In genomic region chr19:38223119-38223523, GRCh38 we compare ENCODE assay signal across 10 cellular contexts. TPM values are rescaled to one million over a fixed set of nuclear protein-coding genes. Genes with fewer than 3 reads are reported as not detected.
DNase-seq lines count a peak whose midpoint lies in the region; ATAC-seq and TF ChIP-seq lines count a peak whose summit lies in the region.
"Had no signal": no experiment of that assay in that cellular context is flagged by ENCODE, and none has a peak within 500 bp of the region (broad histone marks: within the 10 kb centered on the region; RNA-seq: fewer than 3 reads in every experiment).

No MANE protein-coding gene starts in this region.

- H3K27me3 Mint-ChIP-seq in activated B cell treated with CpG ODN at 0.5 μM for 24 hours (peaks cover 52% of the 10 kb centered on the region), memory B cell (peaks cover 44% of the 10 kb centered on the region)

- H2AFZ ChIP-seq in HCT116 (ENCODE audit: low read depth, low read length, poor library complexity, severe bottlenecking): no peak overlapping the region

- intact Hi-C loops in HCT116 (cut with micrococcal nuclease) (no loop called here), activated B cell treated with CpG ODN at 0.5 μM for 24 hours (cut with micrococcal nuclease) (loop anchor here (10.0 kb wide), 2 partner anchors 392 to 712 kb away; partner anchors contain the start of genes EIF3K, MAP4K1, MRPS12 and SARS2), lower leg skin (cut with DNase I; ENCODE audit: low total_unique reads) (loop anchor here (10.0 kb wide), 2 partner anchors 78 to 318 kb away; partner anchors contain the start of genes SIPA1L3 and WDR87)

- no peaks in the 10 kb centered on the region for H3K36me3 Mint-ChIP-seq in activated B cell treated with CpG ODN at 0.5 μM for 24 hours (ENCODE audit: low read depth)
- H3K36me3 Mint-ChIP-seq in memory B cell: peaks cover 1% of the 10 kb centered on the region

- H3K4me1 Mint-ChIP-seq in activated B cell treated with CpG ODN at 0.5 μM for 24 hours (peaks cover 28% of the 10 kb centered on the region), memory B cell (peaks cover 24% of the 10 kb centered on the region)

- DNase-seq in BE2C: no peak
- DNase-seq in HCT116 (ENCODE audit: low read depth, low spot score): no peak
- DNase-seq in activated B cell treated with CpG ODN at 0.5 μM for 24 hours: no peak
- DNase-seq in memory B cell (ENCODE audit: low spot score in 2 of 2): no peak
- no peak for DNase-seq in lower leg skin (ENCODE audit: low spot score in 2 of 2)
- no peak for DNase-seq in DMS53 treated with DMSO at 0.1 percent for 48 hours (lab: John Stamatoyannopoulos, UW; ENCODE audit: unreplicated experiment)
- DNase-seq: DMS 273 treated with DMSO at 0.1 percent for 48 hours, NCI-H1092 treated with DMSO at 0.1 percent for 48 hours had no signal

- TF ChIP-seq CTCF in BE2C (IDR thresholded peaks at IDR 0.05; ENCODE audit: low read depth, low read length) (no peak), HCT116 (IDR thresholded peaks at IDR 0.05 in 2 of 3, conservative IDR thresholded peaks at IDR 0.05 in 1 of 3; ENCODE audit: borderline replicate concordance in 1 of 3, insufficient read depth in 1 of 3, low read depth in 2 of 3, low read length in 2 of 3) (no peak), activated B cell treated with CpG ODN at 0.5 μM for 24 hours (IDR thresholded peaks at IDR 0.05) (no peak), lower leg skin (IDR thresholded peaks at IDR 0.05) (no peak)

- H3K27me3 ChIP-seq in BE2C (no peaks in the 10 kb centered on the region), HCT116 (ENCODE audit: insufficient read depth, low read length) (no peaks in the 10 kb centered on the region)

- RAD21 ChIA-PET in HCT116 (lab: Charles Lee; ENCODE audit: low non-redundant PET in 1 of 2, low total read pairs in 2 of 2, uncharacterized antibody in 2 of 2, unreplicated experiment in 2 of 2): no interaction called here

- H3K9me3 ChIP-seq in BE2C (no peaks in the 10 kb centered on the region), HCT116 (ENCODE audit: control insufficient read depth in 1 of 2, insufficient read depth in 1 of 2, low read depth in 1 of 2, low read length in 2 of 2) (no peaks in the 10 kb centered on the region)

- BruUV-seq in HCT116 (replicated peaks; lab: Mats Ljungman, UMichigan): TSS peak; percentile 62

- H3K27ac ChIP-seq in HCT116 (ENCODE audit: low read depth, low read length): no peak overlapping the region

- H3K9ac ChIP-seq in HCT116 (ENCODE audit: low read length): peak overlapping the region; percentile 61; the same call in 1 of the 2 replicates

- no peak overlapping the region for H3K27ac Mint-ChIP-seq in activated B cell treated with CpG ODN at 0.5 μM for 24 hours
- no peak overlapping the region for H3K27ac Mint-ChIP-seq in memory B cell

- TF ChIP-seq POLR2A in HCT116 (IDR thresholded peaks at IDR 0.05; ENCODE audit: borderline replicate concordance, extremely low read depth, insufficient read depth, insufficient read length): no peak
- TF ChIP-seq POLR2A in lower leg skin (IDR thresholded peaks at IDR 0.05): no peak

- peaks cover 3% of the 10 kb centered on the region; the same call in 1 of the 2 replicates for H3K4me1 ChIP-seq in BE2C
- peaks cover 7 to 35% of the 10 kb centered on the region in 2 experiments; a peak in 3 of 4 replicates for H3K4me1 ChIP-seq in HCT116 (ENCODE audit: control insufficient read depth in 1 of 2, insufficient read depth in 2 of 2, low read length in 2 of 2)

- CTCF ChIA-PET in HCT116 (lab: Charles Lee) (no interaction called here), activated B cell treated with CpG ODN at 0.5 μM for 24 hours (lab: Charles Lee) (no interaction called here)

- no peaks in the 10 kb centered on the region for H3K9me2 ChIP-seq in HCT116 (ENCODE audit: insufficient read depth)

- H3K36me3 ChIP-seq in BE2C (peaks cover 19% of the 10 kb centered on the region), HCT116 (ENCODE audit: control insufficient read depth in 1 of 2, insufficient read depth in 2 of 2, low read length in 2 of 2) (peaks cover 0 to under 1% of the 10 kb centered on the region in 2 experiments; a peak in 1 of 4 replicates)

- ATAC-seq in HCT116 (no peak), activated B cell treated with CpG ODN at 0.5 μM for 24 hours (ENCODE audit: low read depth) (no peak), memory B cell (ENCODE audit: low read depth) (no peak), HG03469 (IDR thresholded peaks at IDR 0.05; ENCODE audit: unreplicated experiment) (no peak), HG03135 (IDR thresholded peaks at IDR 0.05; ENCODE audit: unreplicated experiment) (no peak)

- H3K4me3 ChIP-seq in BE2C (ENCODE audit: low read depth, low read length) (peak overlapping the region; percentile 68; the same call in 1 of the 2 replicates), HCT116 (replicated peaks in 1 of 2; ENCODE audit: low read depth in 1 of 2, low read length in 2 of 2) (peak overlapping the region; percentile 60 to 62), lower leg skin (ENCODE audit: low read depth, poor library complexity, severe bottlenecking) (no peak overlapping the region)

- H3K79me2 ChIP-seq in HCT116 (ENCODE audit: insufficient read depth, low read length): no peaks in the 10 kb centered on the region

- H3K4me3 Mint-ChIP-seq in activated B cell treated with CpG ODN at 0.5 μM for 24 hours (peak overlapping the region; percentile 68), memory B cell (peak overlapping the region; percentile 18)

- peak overlapping the region; percentile 87 for H3K4me2 ChIP-seq in HCT116 (ENCODE audit: low read length)

- no peaks in the 10 kb centered on the region for H4K20me1 ChIP-seq in HCT116 (ENCODE audit: insufficient read depth)

- TF ChIP-seq RAD21 in HCT116 (IDR thresholded peaks at IDR 0.05; ENCODE audit: low read depth): no peak

- POLR2A ChIA-PET in HCT116 (lab: Charles Lee): no interaction called here
- POLR2A ChIA-PET in activated B cell treated with CpG ODN at 0.5 μM for 24 hours (lab: Charles Lee): interaction anchor here (0.5 kb wide), 1 partner anchor 317 kb away, joined by 4 read pairs; the partner anchor contains the start of gene WDR87

- H3K9me3 Mint-ChIP-seq in activated B cell treated with CpG ODN at 0.5 μM for 24 hours (no peaks in the 10 kb centered on the region), memory B cell (no peaks in the 10 kb centered on the region)

- 86 to 87% methylated on average over 3 of the region's 3 CpGs for WGBS in lower leg skin, 2 donors

TF ChIP-seq in HCT116, 20 proteins besides CTCF, POLR2A, EP300 and RAD21 (continues in another document):
- no peak for TF ChIP-seq FOSL1 (IDR thresholded peaks at IDR 0.05; ENCODE audit: low read depth)
- TF ChIP-seq, protein P1, sequence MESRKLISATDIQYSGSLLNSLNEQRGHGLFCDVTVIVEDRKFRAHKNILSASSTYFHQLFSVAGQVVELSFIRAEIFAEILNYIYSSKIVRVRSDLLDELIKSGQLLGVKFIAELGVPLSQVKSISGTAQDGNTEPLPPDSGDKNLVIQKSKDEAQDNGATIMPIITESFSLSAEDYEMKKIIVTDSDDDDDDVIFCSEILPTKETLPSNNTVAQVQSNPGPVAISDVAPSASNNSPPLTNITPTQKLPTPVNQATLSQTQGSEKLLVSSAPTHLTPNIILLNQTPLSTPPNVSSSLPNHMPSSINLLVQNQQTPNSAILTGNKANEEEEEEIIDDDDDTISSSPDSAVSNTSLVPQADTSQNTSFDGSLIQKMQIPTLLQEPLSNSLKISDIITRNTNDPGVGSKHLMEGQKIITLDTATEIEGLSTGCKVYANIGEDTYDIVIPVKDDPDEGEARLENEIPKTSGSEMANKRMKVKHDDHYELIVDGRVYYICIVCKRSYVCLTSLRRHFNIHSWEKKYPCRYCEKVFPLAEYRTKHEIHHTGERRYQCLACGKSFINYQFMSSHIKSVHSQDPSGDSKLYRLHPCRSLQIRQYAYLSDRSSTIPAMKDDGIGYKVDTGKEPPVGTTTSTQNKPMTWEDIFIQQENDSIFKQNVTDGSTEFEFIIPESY (IDR thresholded peaks at IDR 0.05; ENCODE audit: extremely low read depth, insufficient replicate concordance, low read length): no peak
- TF ChIP-seq EZH2phosphoT487 (IDR thresholded peaks at IDR 0.05; ENCODE audit: borderline replicate concordance): no peak
- no peak for TF ChIP-seq EGR1 (IDR thresholded peaks at IDR 0.05; ENCODE audit: low read depth)
- TF ChIP-seq, protein P2, sequence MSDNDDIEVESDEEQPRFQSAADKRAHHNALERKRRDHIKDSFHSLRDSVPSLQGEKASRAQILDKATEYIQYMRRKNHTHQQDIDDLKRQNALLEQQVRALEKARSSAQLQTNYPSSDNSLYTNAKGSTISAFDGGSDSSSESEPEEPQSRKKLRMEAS (IDR thresholded peaks at IDR 0.05): no peak

RNA-seq across cellular contexts. Expression of gene DPF1, which starts 0.9 kb away (rescaled TPM):
- polyA plus RNA-seq in BE2C (2012; ENCODE audit: insufficient read depth, insufficient read length, low read depth): 21.2 TPM
- total RNA-seq in HCT116 (2021; ENCODE audit: unreplicated experiment) (9.7 TPM), activated B cell treated with CpG ODN at 0.5 μM for 24 hours (not detected in 2 replicates), lower leg skin (not detected)
- polyA plus RNA-seq in HCT116 (2012): 4.6 and 6.6 TPM in 2 replicates

RNA-seq across cellular contexts. Expression of gene PPP1R14A, which starts 33.1 kb away (rescaled TPM):
- 11.5 TPM for polyA plus RNA-seq in BE2C (2012; ENCODE audit: insufficient read depth, insufficient read length, low read depth)
- 0.84 TPM for total RNA-seq in HCT116 (2021; ENCODE audit: unreplicated experiment)
- not detected in 2 replicates for polyA plus RNA-seq in HCT116 (2012)
- total RNA-seq in activated B cell treated with CpG ODN at 0.5 μM for 24 hours: 17.2 and 17.4 TPM in 2 replicates
- total RNA-seq in lower leg skin: 10 to 100 TPM in 1 of 4 donors, 1 to 10 TPM in 3; 3.8 to 19.6 (median 7.1) TPM

RNA-seq across cellular contexts. Expression of gene SPINT2, which starts 41.3 kb away (rescaled TPM):
- 0.76 TPM for polyA plus RNA-seq in BE2C (2012; ENCODE audit: insufficient read depth, insufficient read length, low read depth)
- total RNA-seq in HCT116 (2021; ENCODE audit: unreplicated experiment) (500 TPM), activated B cell treated with CpG ODN at 0.5 μM for 24 hours (70.3 and 73.4 TPM in 2 replicates), lower leg skin (100 to 1,000 TPM; 401 to 505 (median 497) TPM)
- polyA plus RNA-seq in HCT116 (2012): 492 and 532 TPM in 2 replicates
